ENCODE assay signal across 1 cellular context in the genomic region with DNA sequence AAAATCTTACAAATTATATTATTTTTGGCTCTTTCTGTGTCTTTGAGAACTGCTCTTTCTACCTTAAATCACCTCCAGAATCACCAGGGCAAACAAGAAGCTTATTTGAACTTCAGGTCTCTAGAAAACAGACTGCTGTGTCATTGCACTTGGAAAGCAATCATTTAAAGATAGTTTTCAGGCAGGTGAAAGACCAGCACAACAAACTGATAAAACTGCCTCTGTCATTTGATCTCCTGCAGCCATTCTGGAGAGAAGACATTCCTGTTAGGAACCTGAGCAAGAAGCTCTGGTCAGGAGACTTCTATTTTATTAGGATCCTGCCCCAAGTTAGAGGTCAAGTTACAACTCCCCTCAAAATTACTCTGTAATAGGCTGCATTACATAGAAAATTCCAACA.
TF ChIP-seq lines count a peak whose summit lies in the region.

No MANE protein-coding gene starts in this region.

TF ChIP-seq in HEK293T, 16 proteins besides CTCF, POLR2A, EP300 and RAD21:
- TF ChIP-seq TARDBP (IDR thresholded peaks at IDR 0.05) = no peak
- TF ChIP-seq CTBP1 (IDR thresholded peaks at IDR 0.05; ENCODE audit: borderline replicate concordance) = no peak
- TF ChIP-seq, protein P1, sequence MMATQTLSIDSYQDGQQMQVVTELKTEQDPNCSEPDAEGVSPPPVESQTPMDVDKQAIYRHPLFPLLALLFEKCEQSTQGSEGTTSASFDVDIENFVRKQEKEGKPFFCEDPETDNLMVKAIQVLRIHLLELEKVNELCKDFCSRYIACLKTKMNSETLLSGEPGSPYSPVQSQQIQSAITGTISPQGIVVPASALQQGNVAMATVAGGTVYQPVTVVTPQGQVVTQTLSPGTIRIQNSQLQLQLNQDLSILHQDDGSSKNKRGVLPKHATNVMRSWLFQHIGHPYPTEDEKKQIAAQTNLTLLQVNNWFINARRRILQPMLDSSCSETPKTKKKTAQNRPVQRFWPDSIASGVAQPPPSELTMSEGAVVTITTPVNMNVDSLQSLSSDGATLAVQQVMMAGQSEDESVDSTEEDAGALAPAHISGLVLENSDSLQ (IDR thresholded peaks at IDR 0.05) = no peak
- no peak for TF ChIP-seq LEF1 (IDR thresholded peaks at IDR 0.05; ENCODE audit: borderline replicate concordance)
